Comparison of ENCODE assay signal across 21 cellular contexts in the genomic region with DNA sequence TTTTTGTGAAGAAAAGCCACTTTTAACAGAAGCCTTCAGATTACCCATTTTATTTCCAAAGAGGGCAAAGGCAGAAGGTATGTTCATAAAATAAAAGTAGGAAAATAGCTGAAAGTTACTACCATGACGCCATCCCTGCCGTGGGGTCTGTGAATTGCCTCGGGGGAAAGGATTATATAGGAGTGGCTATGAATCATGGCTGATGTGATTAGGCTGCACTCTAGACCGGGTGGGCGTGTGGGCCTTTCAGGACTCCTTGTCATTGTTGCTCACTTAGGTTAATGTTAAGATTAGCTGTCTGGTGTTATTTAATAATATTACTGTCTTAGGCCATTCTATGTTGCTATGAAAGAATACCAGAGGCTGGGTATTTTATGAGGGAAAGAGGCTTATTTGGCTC.
A peak's percentile ranks its signal among the peaks of the same experiment; 100 is the strongest.
DNase-seq lines count a peak whose midpoint lies in the region; ATAC-seq, FAIRE-seq and TF ChIP-seq lines count a peak whose summit lies in the region.
"Had no signal": no experiment of that assay in that cellular context is flagged by ENCODE, and none has a peak within 500 bp of the region (broad histone marks: within the 10 kb centered on the region; RNA-seq: fewer than 3 reads in every experiment).

No MANE protein-coding gene starts in this region.

- peaks cover 3% of the 10 kb centered on the region for H3K9me3 Mint-ChIP-seq in stimulated activated effector memory CD8-positive, alpha-beta T cell treated with anti-CD3 and anti-CD28 coated beads, Interleukin-12 subunit alpha, Interleukin-12 subunit beta, amount 100 ng/mL, for 72 hours

- H3K27ac ChIP-seq in GM23248 (no peak overlapping the region), RWPE1 (no peak overlapping the region)
- H3K27ac ChIP-seq: BLaER1 had no signal

- in situ Hi-C loops in GM23248 (cut with MboI) = no loop called here

- DNase-seq in BE2C (peak; percentile 58), GM23248 (peak; percentile 16), RWPE1 (ENCODE audit: low spot score) (peak; percentile 59), epithelial cell of esophagus (ENCODE audit: low read depth) (peak; percentile 27), HTR-8/SVneo (ENCODE audit: insufficient read length, low spot score) (no peak), NCI-H446 treated with DMSO at 0.1 percent for 48 hours (lab: John Stamatoyannopoulos, UW) (no peak), GM10266 (ENCODE audit: extremely low spot score) (no peak)
- DNase-seq in stimulated activated effector memory CD8-positive, alpha-beta T cell treated with anti-CD3 and anti-CD28 coated beads, Interleukin-12 subunit alpha, Interleukin-12 subunit beta, amount 100 ng/mL, for 72 hours (ENCODE audit: low spot score in 2 of 2) = no peak
- DNase-seq: Calu3; CD4-positive, alpha-beta memory T cell; DMS79; GDM1; HCEC 1CT; MV-4-11; NCI-H1694 treated with DMSO at 0.1 percent for 48 hours; NCI-H526 treated with DMSO at 0.1 percent for 48 hours; SIG-M5 had no signal

- H3K4me3 ChIP-seq in BE2C (ENCODE audit: low read depth, low read length) (no peak overlapping the region), GM23248 (no peak overlapping the region), epithelial cell of esophagus (ENCODE audit: low read length) (no peak overlapping the region)
- H3K4me3 ChIP-seq: BLaER1, K562 had no signal

- H3K4me1 ChIP-seq in BE2C = no peaks in the 10 kb centered on the region
- no peaks in the 10 kb centered on the region for H3K4me1 ChIP-seq in GM23248 (ENCODE audit: insufficient read depth)
- H3K4me1 ChIP-seq: BLaER1 had no signal

- H4K20me1 ChIP-seq in GM23248 (ENCODE audit: insufficient read depth) = no peaks in the 10 kb centered on the region
- H4K20me1 ChIP-seq: BLaER1 had no signal

- no peaks in the 10 kb centered on the region for H3K9me2 ChIP-seq in GM23248 (ENCODE audit: insufficient read depth)

- H3K4me3 Mint-ChIP-seq in stimulated activated effector memory CD8-positive, alpha-beta T cell treated with anti-CD3 and anti-CD28 coated beads, Interleukin-12 subunit alpha, Interleukin-12 subunit beta, amount 100 ng/mL, for 72 hours = no peak overlapping the region
- H3K4me3 Mint-ChIP-seq: CD4-positive, alpha-beta memory T cell had no signal

- no peak for FAIRE-seq in HTR-8/SVneo (lab: Jason Lieb, UNC)
- FAIRE-seq: A204.1, K562, RCC 7860 had no signal

- H3K79me2 ChIP-seq in GM23248 (ENCODE audit: insufficient read depth) = no peaks in the 10 kb centered on the region

- CTCF ChIA-PET in RWPE1 (lab: Yijun Ruan, JAX) = interaction anchor here (0.6 kb wide), 1 partner anchor 63 kb away, joined by 4 read pairs; no protein-coding TSS in a partner anchor

- no peak for ATAC-seq in stimulated activated effector memory CD8-positive, alpha-beta T cell treated with anti-CD3 and anti-CD28 coated beads, Interleukin-12 subunit alpha, Interleukin-12 subunit beta, amount 100 ng/mL, for 72 hours
- ATAC-seq: K562 had no signal

- POLR2A ChIA-PET in RWPE1 (lab: Yijun Ruan, JAX; ENCODE audit: low non-redundant PET) = no interaction called here

- no peaks in the 10 kb centered on the region for H3K36me3 ChIP-seq in BE2C
- H3K36me3 ChIP-seq in GM23248 (ENCODE audit: low read depth) = no peaks in the 10 kb centered on the region
- H3K36me3 ChIP-seq: BLaER1 had no signal

- no peaks in the 10 kb centered on the region for H3K36me3 Mint-ChIP-seq in stimulated activated effector memory CD8-positive, alpha-beta T cell treated with anti-CD3 and anti-CD28 coated beads, Interleukin-12 subunit alpha, Interleukin-12 subunit beta, amount 100 ng/mL, for 72 hours
- H3K36me3 Mint-ChIP-seq: CD4-positive, alpha-beta memory T cell had no signal

- H3K9ac ChIP-seq in GM23248 = no peak overlapping the region
- H3K9ac ChIP-seq: BLaER1 had no signal

- peaks cover 6% of the 10 kb centered on the region for H3K9me3 ChIP-seq in BE2C
- no peaks in the 10 kb centered on the region for H3K9me3 ChIP-seq in GM23248 (ENCODE audit: low read depth)
- H3K9me3 ChIP-seq: BLaER1 had no signal

- no peak overlapping the region for H3K4me2 ChIP-seq in GM23248 (ENCODE audit: unreplicated experiment)
- H3K4me2 ChIP-seq: BLaER1 had no signal

- no peaks in the 10 kb centered on the region for H3F3A ChIP-seq in GM23248 (ENCODE audit: insufficient read depth)

- no peaks in the 10 kb centered on the region for H3K4me1 Mint-ChIP-seq in stimulated activated effector memory CD8-positive, alpha-beta T cell treated with anti-CD3 and anti-CD28 coated beads, Interleukin-12 subunit alpha, Interleukin-12 subunit beta, amount 100 ng/mL, for 72 hours
- H3K4me1 Mint-ChIP-seq: CD4-positive, alpha-beta memory T cell had no signal

- TF ChIP-seq CTCF in BE2C (IDR thresholded peaks at IDR 0.05; ENCODE audit: low read depth, low read length) (no peak), RWPE1 (conservative IDR thresholded peaks at IDR 0.05; ENCODE audit: low read depth) (no peak), epithelial cell of esophagus (IDR thresholded peaks at IDR 0.05; ENCODE audit: insufficient read depth, low read depth, low read length, missing control alignments) (no peak), GM10266 (IDR thresholded peaks at IDR 0.05; ENCODE audit: control insufficient read depth, insufficient read depth, low read depth, missing control alignments) (no peak)

- H2AFZ ChIP-seq in GM23248 = no peak overlapping the region

- 73 to 78% methylated on average over 5 of the region's 5 CpGs for WGBS in GM23248 (ENCODE audit: low coverage in 1 of 2, low lambda C conversion rate in 2 of 2, missing lambda C conversion rate in 2 of 2), 2 experiments

- H3K27me3 ChIP-seq in BE2C = no peaks in the 10 kb centered on the region
- H3K27me3 ChIP-seq in GM23248 (replicated peaks; ENCODE audit: insufficient read depth) = no peaks in the 10 kb centered on the region
- H3K27me3 ChIP-seq: BLaER1 had no signal

- no peak overlapping the region for H3K27ac Mint-ChIP-seq in stimulated activated effector memory CD8-positive, alpha-beta T cell treated with anti-CD3 and anti-CD28 coated beads, Interleukin-12 subunit alpha, Interleukin-12 subunit beta, amount 100 ng/mL, for 72 hours
- H3K27ac Mint-ChIP-seq: CD4-positive, alpha-beta memory T cell had no signal

Comparison
In these comparisons a context has a peak if more than half of its experiments do, and no peak if none do; other contexts are left out.
1. DNase-seq: peak in BE2C (single experiment), GM23248 (single experiment), RWPE1 (single experiment) and epithelial cell of esophagus (single experiment); none in HTR-8/SVneo (single experiment), stimulated activated effector memory CD8-positive, alpha-beta T cell treated with anti-CD3 and anti-CD28 coated beads, Interleukin-12 subunit alpha, Interleukin-12 subunit beta, amount 100 ng/mL, for 72 hours (0 of 2), NCI-H446 treated with DMSO at 0.1 percent for 48 hours (single experiment) and GM10266 (single experiment).